In genomic region chr20:57317316-57317788, GRCh38 we compare ENCODE assay signal across 33 cellular contexts. TPM values are rescaled to one million over a fixed set of nuclear protein-coding genes. Genes with fewer than 3 reads are reported as not detected.
"Had no signal": no experiment of that assay in that cellular context is flagged by ENCODE, and none has a peak within 500 bp of the region (broad histone marks: within the 10 kb centered on the region; RNA-seq: fewer than 3 reads in every experiment).

No MANE protein-coding gene starts in this region.

- H3K4me3 ChIP-seq: cardiac muscle cell, hepatocyte, lower lobe of right lung, sigmoid colon, smooth muscle cell, stomach, testis, upper lobe of left lung had no signal

- ATAC-seq: activated CD8-positive, alpha-beta memory T cell treated with anti-CD3 and anti-CD28 coated beads, Interleukin-2, amount 10 ng/mL, durations not matched to agents 7 days and 5 days; activated CD8-positive, alpha-beta T cell treated with anti-CD3 and anti-CD28 coated beads for 36 hours; activated naive CD8-positive, alpha-beta T cell treated with anti-CD3 and anti-CD28 coated beads, Interleukin-2, amount 50 U/mL, for 24 hours; left lobe of liver; lower lobe of right lung; stimulated activated memory B cell treated with anti-CD40 and anti-IgM and Interleukin-4, amounts not matched to agents 10 μg/mL and 1 μg/mL and 100 μg/mL, for 72 hours; T-cell had no signal

- H3K4me2 ChIP-seq: hepatocyte, smooth muscle cell had no signal

- H3K79me2 ChIP-seq: hepatocyte, parathyroid adenoma had no signal

- H3K27me3 ChIP-seq: cardiac muscle cell, hepatocyte, sigmoid colon, testis, upper lobe of left lung had no signal

- H3K9me3 ChIP-seq: lower lobe of right lung, sigmoid colon, stomach, testis, upper lobe of left lung had no signal

- H3K4me1 ChIP-seq: lower lobe of right lung, parathyroid adenoma, stomach, testis, upper lobe of left lung had no signal

- H3K36me3 ChIP-seq: cardiac muscle cell, lower lobe of right lung, sigmoid colon, stomach, upper lobe of left lung, WERI-Rb-1 had no signal

- H3K9ac ChIP-seq: parathyroid adenoma had no signal

- H3K27ac Mint-ChIP-seq: activated CD4-positive, alpha-beta T cell treated with anti-CD3 and anti-CD28 coated beads, Interleukin-2, amount 10 ng/mL, durations not matched to agents 7 days and 5 days; activated CD8-positive, alpha-beta memory T cell treated with anti-CD3 and anti-CD28 coated beads, Interleukin-2, amount 10 ng/mL, durations not matched to agents 7 days and 5 days; activated CD8-positive, alpha-beta T cell treated with anti-CD3 and anti-CD28 coated beads for 36 hours; activated naive CD8-positive, alpha-beta T cell treated with anti-CD3 and anti-CD28 coated beads, Interleukin-2, amount 50 U/mL, for 24 hours; naive B cell; stimulated activated memory B cell treated with anti-CD40 and anti-IgM and Interleukin-4, amounts not matched to agents 10 μg/mL and 1 μg/mL and 100 μg/mL, for 72 hours; T-helper 2 cell treated with Interferon-gamma antibody and Interleukin-4, amounts not matched to agents 5 μg/mL and 100 μg/mL, for 36 hours had no signal

- H3K27ac ChIP-seq: cardiac muscle cell, hepatocyte, lower lobe of right lung, parathyroid adenoma, sigmoid colon, stomach, testis, upper lobe of left lung, WERI-Rb-1 had no signal

- H3K36me3 Mint-ChIP-seq: activated CD8-positive, alpha-beta memory T cell treated with anti-CD3 and anti-CD28 coated beads, Interleukin-2, amount 10 ng/mL, durations not matched to agents 7 days and 5 days; immature natural killer cell; naive B cell; stimulated activated memory B cell treated with anti-CD40 and anti-IgM and Interleukin-4, amounts not matched to agents 10 μg/mL and 1 μg/mL and 100 μg/mL, for 72 hours; T-cell had no signal

- DNase-seq: activated CD4-positive, alpha-beta T cell treated with anti-CD3 and anti-CD28 coated beads, Interleukin-2, amount 10 ng/mL, durations not matched to agents 7 days and 5 days; activated CD4-positive, CD25-positive, alpha-beta regulatory T cell treated with anti-CD3 and anti-CD28 coated beads, Interleukin-2, amount 50 U/mL, for 72 hours; activated effector memory CD4-positive, alpha-beta T cell treated with anti-CD3 and anti-CD28 coated beads, Interleukin-2, amount 50 U/mL, for 16 hours; activated naive CD4-positive, alpha-beta T cell treated with anti-CD3 and anti-CD28 coated beads, Interleukin-2, amount 50 U/mL, for 16 hours; activated naive CD8-positive, alpha-beta T cell treated with anti-CD3 and anti-CD28 coated beads, Interleukin-2, amount 50 U/mL, for 24 hours; activated T-cell treated with anti-CD3 and anti-CD28 coated beads for 4 hours; dermis blood vessel endothelial cell; effector CD8-positive, alpha-beta T cell; foreskin melanocyte; glutamatergic neuron; lower lobe of right lung; naive B cell; sigmoid colon; stimulated activated CD4-positive, alpha-beta T cell treated with anti-CD3 and anti-CD28 coated beads, Interleukin-15, amount 100 ng/mL, for 24 hours; stomach; testis; WERI-Rb-1 had no signal

- H3K4me3 Mint-ChIP-seq: activated CD4-positive, alpha-beta T cell treated with anti-CD3 and anti-CD28 coated beads, Interleukin-2, amount 10 ng/mL, durations not matched to agents 7 days and 5 days; activated CD8-positive, alpha-beta memory T cell treated with anti-CD3 and anti-CD28 coated beads, Interleukin-2, amount 10 ng/mL, durations not matched to agents 7 days and 5 days; activated CD8-positive, alpha-beta T cell treated with anti-CD3 and anti-CD28 coated beads for 36 hours; activated naive CD8-positive, alpha-beta T cell treated with anti-CD3 and anti-CD28 coated beads, Interleukin-2, amount 50 U/mL, for 24 hours; stimulated activated memory B cell treated with anti-CD40 and anti-IgM and Interleukin-4, amounts not matched to agents 10 μg/mL and 1 μg/mL and 100 μg/mL, for 72 hours; T-cell; T-helper 2 cell treated with Interferon-gamma antibody and Interleukin-4, amounts not matched to agents 5 μg/mL and 100 μg/mL, for 36 hours had no signal

- H2AFZ ChIP-seq: hepatocyte, parathyroid adenoma had no signal

- H3K9me3 Mint-ChIP-seq: activated CD4-positive, alpha-beta T cell treated with anti-CD3 and anti-CD28 coated beads, Interleukin-2, amount 10 ng/mL, durations not matched to agents 7 days and 5 days; activated CD8-positive, alpha-beta T cell treated with anti-CD3 and anti-CD28 coated beads for 36 hours; activated naive CD8-positive, alpha-beta T cell treated with anti-CD3 and anti-CD28 coated beads, Interleukin-2, amount 50 U/mL, for 24 hours; immature natural killer cell; stimulated activated memory B cell treated with anti-CD40 and anti-IgM and Interleukin-4, amounts not matched to agents 10 μg/mL and 1 μg/mL and 100 μg/mL, for 72 hours; T-cell; T-helper 2 cell treated with Interferon-gamma antibody and Interleukin-4, amounts not matched to agents 5 μg/mL and 100 μg/mL, for 36 hours had no signal

- H3K4me1 Mint-ChIP-seq: activated CD4-positive, alpha-beta T cell treated with anti-CD3 and anti-CD28 coated beads, Interleukin-2, amount 10 ng/mL, durations not matched to agents 7 days and 5 days; activated CD8-positive, alpha-beta memory T cell treated with anti-CD3 and anti-CD28 coated beads, Interleukin-2, amount 10 ng/mL, durations not matched to agents 7 days and 5 days; activated naive CD8-positive, alpha-beta T cell treated with anti-CD3 and anti-CD28 coated beads, Interleukin-2, amount 50 U/mL, for 24 hours; naive B cell; stimulated activated memory B cell treated with anti-CD40 and anti-IgM and Interleukin-4, amounts not matched to agents 10 μg/mL and 1 μg/mL and 100 μg/mL, for 72 hours; T-cell had no signal

RNA-seq across cellular contexts. Expression of gene SPO11, which starts 12.3 kb away (rescaled TPM):
- total RNA-seq: activated CD4-positive, alpha-beta T cell treated with anti-CD3 and anti-CD28 coated beads, Interleukin-2, amount 10 ng/mL, durations not matched to agents 7 days and 5 days; activated CD8-positive, alpha-beta memory T cell treated with anti-CD3 and anti-CD28 coated beads, Interleukin-2, amount 10 ng/mL, durations not matched to agents 7 days and 5 days; activated CD8-positive, alpha-beta T cell treated with anti-CD3 and anti-CD28 coated beads for 36 hours; cardiac muscle cell; dermis blood vessel endothelial cell; hepatocyte; kidney epithelial cell; left lobe of liver; lower lobe of right lung; mesenteric fat pad; mucosa of gallbladder; pulmonary artery endothelial cell; sigmoid colon; smooth muscle cell; stomach; T-cell; upper lobe of left lung had no signal

RNA-seq across cellular contexts. Expression of gene BMP7, which starts 50.9 kb away (rescaled TPM):
- total RNA-seq: activated CD4-positive, alpha-beta T cell treated with anti-CD3 and anti-CD28 coated beads, Interleukin-2, amount 10 ng/mL, durations not matched to agents 7 days and 5 days; activated CD8-positive, alpha-beta memory T cell treated with anti-CD3 and anti-CD28 coated beads, Interleukin-2, amount 10 ng/mL, durations not matched to agents 7 days and 5 days; activated CD8-positive, alpha-beta T cell treated with anti-CD3 and anti-CD28 coated beads for 36 hours; dermis blood vessel endothelial cell; pulmonary artery endothelial cell; T-cell had no signal
